16 cellular contexts compared by ENCODE assay signal in the genomic region with DNA sequence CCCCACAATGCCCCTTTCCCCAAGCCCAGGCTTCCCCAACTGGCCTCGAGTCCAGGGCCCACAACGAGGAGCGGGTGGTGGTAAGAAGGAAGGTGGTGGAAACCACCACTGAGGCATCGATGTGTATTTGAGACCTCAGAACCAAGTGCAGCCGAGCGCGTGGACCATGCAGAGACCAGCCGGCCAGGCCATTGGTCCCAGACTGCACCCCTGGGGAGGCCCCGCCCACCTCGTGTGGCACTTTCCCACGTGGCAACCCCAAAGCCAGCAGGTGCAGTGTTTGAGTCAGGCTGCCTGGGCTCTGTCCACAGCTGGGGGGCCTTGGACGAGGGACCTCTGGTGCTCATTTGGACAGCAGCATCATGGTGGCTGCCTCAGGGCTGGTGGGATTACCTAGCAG. TPM values are rescaled to one million over a fixed set of nuclear protein-coding genes. Genes with fewer than 3 reads are reported as not detected.
"Had no signal": no experiment of that assay in that cellular context is flagged by ENCODE, and none has a peak within 500 bp of the region (broad histone marks: within the 10 kb centered on the region; RNA-seq: fewer than 3 reads in every experiment).

No MANE protein-coding gene starts in this region.

- H3K36me3 ChIP-seq: gastrocnemius medialis, heart right ventricle, sigmoid colon had no signal

- H3K9me3 ChIP-seq: gastrocnemius medialis, heart right ventricle, mucosa of descending colon, sigmoid colon had no signal

- H3K9me3 Mint-ChIP-seq: naive thymus-derived CD8-positive, alpha-beta T cell had no signal

- H3K4me3 ChIP-seq: coronary artery, gastrocnemius medialis, heart right ventricle, mucosa of descending colon, sigmoid colon, skin epidermis had no signal

- H3K27me3 ChIP-seq: gastrocnemius medialis, sigmoid colon had no signal

- ATAC-seq: esophagus mucosa; gastrocnemius medialis; heart right ventricle; left lobe of liver; mucosa of descending colon; naive thymus-derived CD8-positive, alpha-beta T cell had no signal

- H3K27ac ChIP-seq: coronary artery, gastrocnemius medialis, heart right ventricle, sigmoid colon, skin epidermis had no signal

- H3K27ac Mint-ChIP-seq: naive thymus-derived CD8-positive, alpha-beta T cell had no signal

- H3K36me3 Mint-ChIP-seq: naive thymus-derived CD8-positive, alpha-beta T cell had no signal

- FAIRE-seq: endometrium, islet of Langerhans had no signal

- DNase-seq: effector CD8-positive, alpha-beta T cell; gastrocnemius medialis; heart right ventricle; hypothalamus; naive thymus-derived CD8-positive, alpha-beta T cell; sigmoid colon; stimulated activated CD4-positive, alpha-beta T cell treated with anti-CD3 and anti-CD28 coated beads, Interleukin-12 subunit alpha, Interleukin-12 subunit beta, amount 100 ng/mL, for 4 hours; stimulated activated naive CD4-positive, alpha-beta T cell treated with Interleukin-2 at 50 U/mL for 16 hours; trophoblast cell had no signal

RNA-seq across cellular contexts. Expression of gene BAHCC1, which starts 28.1 kb away (rescaled TPM):
- total RNA-seq: naive thymus-derived CD8-positive, alpha-beta T cell had no signal
- polyA plus RNA-seq: naive thymus-derived CD8-positive, alpha-beta T cell had no signal
